ENCODE assay signal across 8 cellular contexts in genomic region chr11:124746621-124747243, GRCh38. TPM values are rescaled to one million over a fixed set of nuclear protein-coding genes. Genes with fewer than 3 reads are reported as not detected.
DNase-seq lines count a peak whose midpoint lies in the region; ATAC-seq and TF ChIP-seq lines count a peak whose summit lies in the region.

No MANE protein-coding gene starts in this region.

- peak overlapping the region; percentile 89 to 93 for H3K4me3 Mint-ChIP-seq in effector memory CD8-positive, alpha-beta T cell

- H3K36me3 Mint-ChIP-seq in effector memory CD8-positive, alpha-beta T cell (ENCODE audit: insufficient read depth), result peaks cover 4% of the 10 kb centered on the region

- H3K4me1 ChIP-seq in mononuclear cell (ENCODE audit: insufficient read depth, low read length), result peaks cover 49% of the 10 kb centered on the region

- H3K27me3 ChIP-seq in mononuclear cell (ENCODE audit: insufficient read depth, low read length), result no peaks in the 10 kb centered on the region

- peak; percentile 90 for ATAC-seq in HG02623 (IDR thresholded peaks at IDR 0.05; ENCODE audit: unreplicated experiment)
- ATAC-seq in effector memory CD8-positive, alpha-beta T cell (replicated peaks), result peak; percentile 91

- DNase-seq in GM13976 (ENCODE audit: low spot score) (peak; percentile 94), NCI-H146 treated with DMSO at 0.1 percent for 48 hours (lab: John Stamatoyannopoulos, UW; ENCODE audit: unreplicated experiment) (peak; percentile 40)
- DNase-seq in activated CD4-positive, alpha-beta T cell treated with anti-CD3 and anti-CD28 coated beads, Interleukin-2, amount 50 U/mL, for 24 hours (ENCODE audit: low read depth in 1 of 2, low spot score in 1 of 2), result peak; percentile 59 to 64
- DNase-seq in effector memory CD8-positive, alpha-beta T cell, result peak; percentile 66 to 76 (median 66)
- peak; percentile 43 to 49 for DNase-seq in stimulated activated CD8-positive, alpha-beta memory T cell treated with anti-CD3 and anti-CD28 coated beads, Interleukin-4, amount 100 ng/mL, for 4 hours (ENCODE audit: low read depth in 2 of 2, low spot score in 1 of 2)
- DNase-seq in NK-92 treated with Interleukin-12 subunit alpha and Interleukin-12 subunit beta, amount 100 ng/mL, for 24 hours (lab: John Stamatoyannopoulos, UW), result no peak

- H3K9me3 Mint-ChIP-seq in effector memory CD8-positive, alpha-beta T cell, result no peaks in the 10 kb centered on the region

- H3K4me3 ChIP-seq in mononuclear cell (ENCODE audit: low read length), result peak overlapping the region; percentile 65

- TF ChIP-seq CTCF in GM13976 (IDR thresholded peaks at IDR 0.05; ENCODE audit: borderline replicate concordance, control extremely low read depth, extremely low read depth, insufficient read depth, missing control alignments), result peak; percentile 94

- peaks cover 4 to 9% of the 10 kb centered on the region in 2 donors for H3K4me1 Mint-ChIP-seq in effector memory CD8-positive, alpha-beta T cell (ENCODE audit: low read depth in 2 of 2)

- H3K9me3 ChIP-seq in mononuclear cell (ENCODE audit: low read depth, low read length), result no peaks in the 10 kb centered on the region

- peaks cover 11 to 23% of the 10 kb centered on the region in 2 donors for H3K27me3 Mint-ChIP-seq in effector memory CD8-positive, alpha-beta T cell

- H3K27ac Mint-ChIP-seq in effector memory CD8-positive, alpha-beta T cell, result peak overlapping the region; percentile 83 to 89

- in situ Hi-C loops in GM13976 (cut with MboI; ENCODE audit: low sequenced_read_pairs, unreplicated experiment), result no loop called here

RNA-seq across cellular contexts. Expression of gene VSIG2, which starts 5.3 kb away (rescaled TPM):
- total RNA-seq in mononuclear cell, result 0.42 TPM

RNA-seq across cellular contexts. Expression of gene NRGN, which starts 7.0 kb away (rescaled TPM):
- total RNA-seq in mononuclear cell, result 58.9 TPM

RNA-seq across cellular contexts. Expression of gene ESAM, which starts 15.4 kb away (rescaled TPM):
- 9.4 TPM for total RNA-seq in mononuclear cell

RNA-seq across cellular contexts. Expression of gene MSANTD2, which starts 53.5 kb away (rescaled TPM):
- 3.6 TPM for total RNA-seq in mononuclear cell
